ENCODE assay signal across 1 cellular context in genomic region chr10:28532509-28533314, GRCh38.
TF ChIP-seq lines count a peak whose summit lies in the region.

A gene with protein sequence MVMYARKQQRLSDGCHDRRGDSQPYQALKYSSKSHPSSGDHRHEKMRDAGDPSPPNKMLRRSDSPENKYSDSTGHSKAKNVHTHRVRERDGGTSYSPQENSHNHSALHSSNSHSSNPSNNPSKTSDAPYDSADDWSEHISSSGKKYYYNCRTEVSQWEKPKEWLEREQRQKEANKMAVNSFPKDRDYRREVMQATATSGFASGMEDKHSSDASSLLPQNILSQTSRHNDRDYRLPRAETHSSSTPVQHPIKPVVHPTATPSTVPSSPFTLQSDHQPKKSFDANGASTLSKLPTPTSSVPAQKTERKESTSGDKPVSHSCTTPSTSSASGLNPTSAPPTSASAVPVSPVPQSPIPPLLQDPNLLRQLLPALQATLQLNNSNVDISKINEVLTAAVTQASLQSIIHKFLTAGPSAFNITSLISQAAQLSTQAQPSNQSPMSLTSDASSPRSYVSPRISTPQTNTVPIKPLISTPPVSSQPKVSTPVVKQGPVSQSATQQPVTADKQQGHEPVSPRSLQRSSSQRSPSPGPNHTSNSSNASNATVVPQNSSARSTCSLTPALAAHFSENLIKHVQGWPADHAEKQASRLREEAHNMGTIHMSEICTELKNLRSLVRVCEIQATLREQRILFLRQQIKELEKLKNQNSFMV (plus strand): TSS chr10:28533118. CDS start chr10:28533580, 462 bp downstream.

TF ChIP-seq in WTC11, 78 proteins besides CTCF, POLR2A, EP300 and RAD21 (continued from another document):
- peak; percentile 83; the same call in 1 of the 2 replicates for TF ChIP-seq ZNF219 (CRISPR knock-in tag; IDR thresholded peaks at IDR 0.05; ENCODE audit: borderline replicate concordance)
- 0 out of 2 replicates have a peak, but pooled peaks have one; percentile 50 for TF ChIP-seq GABPB1 (CRISPR knock-in tag; IDR thresholded peaks at IDR 0.05)
- peak; percentile 28 for TF ChIP-seq E2F5 (CRISPR knock-in tag; IDR thresholded peaks at IDR 0.05)
- TF ChIP-seq, protein P1, sequence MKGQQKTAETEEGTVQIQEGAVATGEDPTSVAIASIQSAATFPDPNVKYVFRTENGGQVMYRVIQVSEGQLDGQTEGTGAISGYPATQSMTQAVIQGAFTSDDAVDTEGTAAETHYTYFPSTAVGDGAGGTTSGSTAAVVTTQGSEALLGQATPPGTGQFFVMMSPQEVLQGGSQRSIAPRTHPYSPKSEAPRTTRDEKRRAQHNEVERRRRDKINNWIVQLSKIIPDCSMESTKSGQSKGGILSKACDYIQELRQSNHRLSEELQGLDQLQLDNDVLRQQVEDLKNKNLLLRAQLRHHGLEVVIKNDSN (CRISPR knock-in tag; IDR thresholded peaks at IDR 0.05): peak; percentile 61; the same call in 1 of the 2 replicates
- peak; percentile 79; the same call in 1 of the 2 replicates for TF ChIP-seq ZBTB21 (CRISPR knock-in tag; IDR thresholded peaks at IDR 0.05; ENCODE audit: borderline replicate concordance)
- TF ChIP-seq ETV6 (CRISPR knock-in tag; IDR thresholded peaks at IDR 0.05): peak; percentile 93
- no peak for TF ChIP-seq NFE2L1 (CRISPR knock-in tag; IDR thresholded peaks at IDR 0.05)
- TF ChIP-seq ZNF263 (CRISPR knock-in tag; IDR thresholded peaks at IDR 0.05; ENCODE audit: low read depth): no peak
- peak; percentile 30; the same call in 1 of the 2 replicates for TF ChIP-seq ZNF232 (CRISPR knock-in tag; IDR thresholded peaks at IDR 0.05)
- peak; percentile 4; the same call in 1 of the 2 replicates for TF ChIP-seq E2F4 (CRISPR knock-in tag; IDR thresholded peaks at IDR 0.05; ENCODE audit: borderline replicate concordance, low read depth)
- TF ChIP-seq ZNF423 (CRISPR knock-in tag; IDR thresholded peaks at IDR 0.05): peak; percentile 82
- peak; percentile 75; the same call in 1 of the 2 replicates for TF ChIP-seq TEAD1 (CRISPR knock-in tag; IDR thresholded peaks at IDR 0.05)
- TF ChIP-seq OVOL2 (CRISPR knock-in tag; IDR thresholded peaks at IDR 0.05; ENCODE audit: borderline replicate concordance): no peak; the same call in 1 of the 2 replicates
- TF ChIP-seq, protein P2, sequence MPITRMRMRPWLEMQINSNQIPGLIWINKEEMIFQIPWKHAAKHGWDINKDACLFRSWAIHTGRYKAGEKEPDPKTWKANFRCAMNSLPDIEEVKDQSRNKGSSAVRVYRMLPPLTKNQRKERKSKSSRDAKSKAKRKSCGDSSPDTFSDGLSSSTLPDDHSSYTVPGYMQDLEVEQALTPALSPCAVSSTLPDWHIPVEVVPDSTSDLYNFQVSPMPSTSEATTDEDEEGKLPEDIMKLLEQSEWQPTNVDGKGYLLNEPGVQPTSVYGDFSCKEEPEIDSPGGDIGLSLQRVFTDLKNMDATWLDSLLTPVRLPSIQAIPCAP (CRISPR knock-in tag; IDR thresholded peaks at IDR 0.05): peak; percentile 34; the same call in 1 of the 2 replicates
- TF ChIP-seq, protein P3, sequence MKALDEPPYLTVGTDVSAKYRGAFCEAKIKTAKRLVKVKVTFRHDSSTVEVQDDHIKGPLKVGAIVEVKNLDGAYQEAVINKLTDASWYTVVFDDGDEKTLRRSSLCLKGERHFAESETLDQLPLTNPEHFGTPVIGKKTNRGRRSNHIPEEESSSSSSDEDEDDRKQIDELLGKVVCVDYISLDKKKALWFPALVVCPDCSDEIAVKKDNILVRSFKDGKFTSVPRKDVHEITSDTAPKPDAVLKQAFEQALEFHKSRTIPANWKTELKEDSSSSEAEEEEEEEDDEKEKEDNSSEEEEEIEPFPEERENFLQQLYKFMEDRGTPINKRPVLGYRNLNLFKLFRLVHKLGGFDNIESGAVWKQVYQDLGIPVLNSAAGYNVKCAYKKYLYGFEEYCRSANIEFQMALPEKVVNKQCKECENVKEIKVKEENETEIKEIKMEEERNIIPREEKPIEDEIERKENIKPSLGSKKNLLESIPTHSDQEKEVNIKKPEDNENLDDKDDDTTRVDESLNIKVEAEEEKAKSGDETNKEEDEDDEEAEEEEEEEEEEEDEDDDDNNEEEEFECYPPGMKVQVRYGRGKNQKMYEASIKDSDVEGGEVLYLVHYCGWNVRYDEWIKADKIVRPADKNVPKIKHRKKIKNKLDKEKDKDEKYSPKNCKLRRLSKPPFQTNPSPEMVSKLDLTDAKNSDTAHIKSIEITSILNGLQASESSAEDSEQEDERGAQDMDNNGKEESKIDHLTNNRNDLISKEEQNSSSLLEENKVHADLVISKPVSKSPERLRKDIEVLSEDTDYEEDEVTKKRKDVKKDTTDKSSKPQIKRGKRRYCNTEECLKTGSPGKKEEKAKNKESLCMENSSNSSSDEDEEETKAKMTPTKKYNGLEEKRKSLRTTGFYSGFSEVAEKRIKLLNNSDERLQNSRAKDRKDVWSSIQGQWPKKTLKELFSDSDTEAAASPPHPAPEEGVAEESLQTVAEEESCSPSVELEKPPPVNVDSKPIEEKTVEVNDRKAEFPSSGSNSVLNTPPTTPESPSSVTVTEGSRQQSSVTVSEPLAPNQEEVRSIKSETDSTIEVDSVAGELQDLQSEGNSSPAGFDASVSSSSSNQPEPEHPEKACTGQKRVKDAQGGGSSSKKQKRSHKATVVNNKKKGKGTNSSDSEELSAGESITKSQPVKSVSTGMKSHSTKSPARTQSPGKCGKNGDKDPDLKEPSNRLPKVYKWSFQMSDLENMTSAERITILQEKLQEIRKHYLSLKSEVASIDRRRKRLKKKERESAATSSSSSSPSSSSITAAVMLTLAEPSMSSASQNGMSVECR (CRISPR knock-in tag; IDR thresholded peaks at IDR 0.05; ENCODE audit: borderline replicate concordance): peak; percentile 94
- no peak for TF ChIP-seq ZNF121 (CRISPR knock-in tag; IDR thresholded peaks at IDR 0.05)
